ENCODE assay signal across 15 cellular contexts in genomic region chr1:206680279-206680678, GRCh38. TPM values are rescaled to one million over a fixed set of nuclear protein-coding genes. Genes with fewer than 3 reads are reported as not detected.
DNase-seq lines count a peak whose midpoint lies in the region; ATAC-seq and TF ChIP-seq lines count a peak whose summit lies in the region.
"Had no signal": no experiment of that assay in that cellular context is flagged by ENCODE, and none has a peak within 500 bp of the region (broad histone marks: within the 10 kb centered on the region; RNA-seq: fewer than 3 reads in every experiment).

No MANE protein-coding gene starts in this region.

- H3K4me3 Mint-ChIP-seq in naive B cell (peak overlapping the region in 3 of 8 donors; percentile 61 to 91 (median 75)), neural progenitor cell (no peak overlapping the region)
- H3K4me3 Mint-ChIP-seq: activated naive CD4-positive, alpha-beta T cell treated with anti-CD3 and anti-CD28 coated beads, Interleukin-2, amount 50 U/mL, for 24 hours had no signal

- no peaks in the 10 kb centered on the region for H4K20me1 ChIP-seq in neural progenitor cell (ENCODE audit: low read depth)

- peaks cover 57 to 73% (median 68%) of the 10 kb centered on the region in 3 donors for H3K4me1 Mint-ChIP-seq in naive B cell
- H3K4me1 Mint-ChIP-seq in neural progenitor cell: peaks cover 13% of the 10 kb centered on the region

- H3K9me3 Mint-ChIP-seq in naive B cell: no peaks in the 10 kb centered on the region
- H3K9me3 Mint-ChIP-seq in neural progenitor cell: no peaks in the 10 kb centered on the region
- H3K9me3 Mint-ChIP-seq: activated naive CD4-positive, alpha-beta T cell treated with anti-CD3 and anti-CD28 coated beads, Interleukin-2, amount 50 U/mL, for 24 hours had no signal

- H3K36me3 ChIP-seq in neural progenitor cell: no peaks in the 10 kb centered on the region

- no peaks in the 10 kb centered on the region for H3K36me3 Mint-ChIP-seq in naive B cell
- H3K36me3 Mint-ChIP-seq in neural progenitor cell: no peaks in the 10 kb centered on the region
- H3K36me3 Mint-ChIP-seq: activated naive CD4-positive, alpha-beta T cell treated with anti-CD3 and anti-CD28 coated beads, Interleukin-2, amount 50 U/mL, for 24 hours; brain had no signal

- H3F3A ChIP-seq in neural progenitor cell (ENCODE audit: low read depth): no peaks in the 10 kb centered on the region

- H3K4me1 ChIP-seq in neural progenitor cell: peaks cover 6% of the 10 kb centered on the region

- H2AFZ ChIP-seq in neural progenitor cell (replicated peaks): no peak overlapping the region

- no peaks in the 10 kb centered on the region for H3K79me2 ChIP-seq in neural progenitor cell (ENCODE audit: low read depth)

- in situ Hi-C loops in SK-MEL-5 (cut with HindIII; ENCODE audit: low pct_unique_long_range_greater_than_20kb, low sequenced_read_pairs): no loop called here

- ATAC-seq in GM18861 (IDR thresholded peaks at IDR 0.05; ENCODE audit: unreplicated experiment): peak; percentile 3
- no peak for ATAC-seq in naive B cell (ENCODE audit: low read depth in 2 of 2)

- peaks cover 8 to 18% (median 17%) of the 10 kb centered on the region in 3 donors for H3K27me3 Mint-ChIP-seq in naive B cell
- peaks cover 16% of the 10 kb centered on the region for H3K27me3 Mint-ChIP-seq in neural progenitor cell (ENCODE audit: insufficient read depth, low read depth)
- H3K27me3 Mint-ChIP-seq: activated naive CD4-positive, alpha-beta T cell treated with anti-CD3 and anti-CD28 coated beads, Interleukin-2, amount 50 U/mL, for 24 hours had no signal

- H3K4me2 ChIP-seq in neural progenitor cell: no peak overlapping the region

- no peak overlapping the region for H3K4me3 ChIP-seq in neural progenitor cell
- H3K4me3 ChIP-seq: coronary artery, mucosa of descending colon had no signal

- TF ChIP-seq CTCF in neural progenitor cell (IDR thresholded peaks at IDR 0.05): no peak

- no peak overlapping the region for H3K27ac ChIP-seq in neural progenitor cell
- H3K27ac ChIP-seq: coronary artery, HL-60 had no signal

- H3K27me3 ChIP-seq in neural progenitor cell: peaks cover 52% of the 10 kb centered on the region

- H3K9me3 ChIP-seq in neural progenitor cell (ENCODE audit: low read depth): no peaks in the 10 kb centered on the region
- H3K9me3 ChIP-seq: mucosa of descending colon had no signal

- DNase-seq in COLO829 (ENCODE audit: low spot score): peak; percentile 97
- DNase-seq in SK-MEL-5 (ENCODE audit: low read depth, low spot score): peak; percentile 96
- no peak for DNase-seq in naive B cell
- no peak for DNase-seq in NCI-H226
- no peak for DNase-seq in neural progenitor cell (ENCODE audit: low spot score)
- no peak for DNase-seq in amniotic stem cell (lab: John Stamatoyannopoulos, UW)
- DNase-seq: foreskin fibroblast; NK-92 treated with Interleukin-12 subunit alpha and Interleukin-12 subunit beta, amount 100 ng/mL, for 24 hours; Right ventricle myocardium superior had no signal

- H3K9ac ChIP-seq in neural progenitor cell: no peak overlapping the region

- H3K27ac Mint-ChIP-seq in naive B cell (peak overlapping the region in 4 of 6 donors; percentile 17 to 95 (median 83)), neural progenitor cell (no peak overlapping the region)
- H3K27ac Mint-ChIP-seq: activated naive CD4-positive, alpha-beta T cell treated with anti-CD3 and anti-CD28 coated beads, Interleukin-2, amount 50 U/mL, for 24 hours; brain had no signal

RNA-seq across cellular contexts. Expression of gene MAPKAPK2, which starts 4.4 kb away (rescaled TPM):
- 27.9 and 28.4 TPM in 2 replicates for total RNA-seq in SK-MEL-5 (2014; rRNA removed; shearing (Covaris generic))
- 44.4 and 49.8 TPM in 2 replicates for polyA plus RNA-seq in SK-MEL-5 (2015; cell fraction: cytosol; rRNA removed)
- 58.9 and 60.4 TPM in 2 replicates for polyA plus RNA-seq in SK-MEL-5 (2015; cell fraction: nucleus; rRNA removed)
- 1 to 10 TPM; 1.7 to 3.6 (median 2.8) TPM for polyA plus RNA-seq in naive B cell (ENCODE audit: low read depth in 6 of 6)
- total RNA-seq in neural progenitor cell (ENCODE audit: low replicate concordance): 24.7 and 38.7 TPM in 2 replicates

RNA-seq across cellular contexts. Expression of gene DYRK3, which starts 44.9 kb away (rescaled TPM):
- 26.3 and 33.1 TPM in 2 replicates for total RNA-seq in SK-MEL-5 (2014; rRNA removed; shearing (Covaris generic))
- 11.2 and 14.5 TPM in 2 replicates for polyA plus RNA-seq in SK-MEL-5 (2015; cell fraction: cytosol; rRNA removed)
- 9.8 and 14.0 TPM in 2 replicates for polyA plus RNA-seq in SK-MEL-5 (2015; cell fraction: nucleus; rRNA removed)
- polyA plus RNA-seq in naive B cell (ENCODE audit: low read depth in 6 of 6): not detected
- 21.9 and 22.7 TPM in 2 replicates for total RNA-seq in neural progenitor cell (ENCODE audit: low replicate concordance)

Comparison
In these comparisons a context has a peak if more than half of its experiments do, and no peak if none do; other contexts are left out.
1. DNase-seq: peak in COLO829 (single experiment) and SK-MEL-5 (single experiment); none in naive B cell (single experiment), NCI-H226 (single experiment), neural progenitor cell (single experiment) and amniotic stem cell (single experiment).